In genomic region chr21:44866780-44867179, GRCh38 we compare ENCODE assay signal across 8 cellular contexts. TPM values are rescaled to one million over a fixed set of nuclear protein-coding genes. Genes with fewer than 3 reads are reported as not detected.
DNase-seq lines count a peak whose midpoint lies in the region; ATAC-seq and TF ChIP-seq lines count a peak whose summit lies in the region.

No MANE protein-coding gene starts in this region.

- H3K36me3 Mint-ChIP-seq in activated naive CD8-positive, alpha-beta T cell treated with anti-CD3 and anti-CD28 coated beads, Interleukin-2, amount 10 ng/mL, durations not matched to agents 7 days and 5 days: peaks cover 27% of the 10 kb centered on the region

- H3K27ac ChIP-seq in C4-2B: peak overlapping the region; percentile 17; the same call in 1 of the 2 replicates
- H3K27ac ChIP-seq in Karpas-422 (ENCODE audit: low read length): no peak overlapping the region
- H3K27ac ChIP-seq in right lobe of liver: no peak overlapping the region
- H3K27ac ChIP-seq in thyroid gland: no peak overlapping the region

- intact Hi-C loops in right lobe of liver (cut with DNase I) (no loop called here), thyroid gland (cut with DNase I) (loop anchor here (5.0 kb wide), 1 partner anchor 49 kb away; the partner anchor contains the start of gene SUMO3)

- H3K4me1 ChIP-seq in Karpas-422 (ENCODE audit: low read length) (peaks cover 36% of the 10 kb centered on the region), right lobe of liver (peaks cover 0 to 44% (median 21%) of the 10 kb centered on the region in 4 donors), thyroid gland (peaks cover 43 to 64% of the 10 kb centered on the region in 2 donors)

- peak overlapping the region; percentile 72 for H3K27ac Mint-ChIP-seq in activated naive CD8-positive, alpha-beta T cell treated with anti-CD3 and anti-CD28 coated beads, Interleukin-2, amount 10 ng/mL, durations not matched to agents 7 days and 5 days

- POLR2A ChIA-PET in activated naive CD8-positive, alpha-beta T cell treated with anti-CD3 and anti-CD28 coated beads, Interleukin-2, amount 10 ng/mL, durations not matched to agents 7 days and 5 days (lab: Charles Lee): interaction anchor here (0.7 kb wide), 1 partner anchor 65 kb away, joined by 3 read pairs; no protein-coding TSS in a partner anchor

- H3K4me3 ChIP-seq in Karpas-422 (ENCODE audit: low read length) (no peak overlapping the region; the same call in 1 of the 2 replicates), right lobe of liver (no peak overlapping the region), thyroid gland (replicated peaks in 1 of 3) (no peak overlapping the region)

- H3K36me3 ChIP-seq in Karpas-422 (ENCODE audit: insufficient read depth, low read length) (peaks cover 5% of the 10 kb centered on the region; the same call in 1 of the 2 replicates), right lobe of liver (peaks cover 0 to 22% (median 5%) of the 10 kb centered on the region in 4 donors), thyroid gland (peaks cover 12 to 18% of the 10 kb centered on the region in 2 donors)

- no peaks in the 10 kb centered on the region for H3K9me2 ChIP-seq in Karpas-422 (replicated peaks; ENCODE audit: insufficient read depth, low read length)

- no peak for TF ChIP-seq CTCF in C4-2B (conservative IDR thresholded peaks at IDR 0.05)
- TF ChIP-seq CTCF in right lobe of liver (IDR thresholded peaks at IDR 0.05): no peak
- TF ChIP-seq CTCF in thyroid gland (IDR thresholded peaks at IDR 0.05): no peak

- H2AFZ ChIP-seq in Karpas-422 (ENCODE audit: low read length): no peak overlapping the region

- peak overlapping the region; percentile 60; the same call in 1 of the 2 replicates for H3K9ac ChIP-seq in Karpas-422 (ENCODE audit: low read length)

- no peaks in the 10 kb centered on the region for H3K9me3 ChIP-seq in Karpas-422 (ENCODE audit: low read length)
- H3K9me3 ChIP-seq in right lobe of liver: no peaks in the 10 kb centered on the region
- H3K9me3 ChIP-seq in thyroid gland: no peaks in the 10 kb centered on the region

- peaks cover 64% of the 10 kb centered on the region for H4K20me1 ChIP-seq in Karpas-422 (ENCODE audit: insufficient read depth, low read depth, low read length)

- H3K4me2 ChIP-seq in Karpas-422 (ENCODE audit: low read depth, low read length, poor library complexity, severe bottlenecking): peak overlapping the region; percentile 68

- peaks cover 85% of the 10 kb centered on the region for H3K79me2 ChIP-seq in Karpas-422 (ENCODE audit: low read length)

- DNase-seq in Karpas-422 (no peak), right lobe of liver (peak in 2 of 3 donors; percentile 11 to 20), SKM-1 (lab: John Stamatoyannopoulos, UW; ENCODE audit: unreplicated experiment) (no peak), thyroid gland (no peak), ecto neural progenitor cell (ENCODE audit: low spot score) (no peak), NOMO-1 treated with dmso at 0.1 percent for 144 hours (lab: John Stamatoyannopoulos, UW; ENCODE audit: unreplicated experiment) (no peak)
- no peak for DNase-seq in activated naive CD8-positive, alpha-beta T cell treated with anti-CD3 and anti-CD28 coated beads, Interleukin-2, amount 10 ng/mL, durations not matched to agents 7 days and 5 days

- no peaks in the 10 kb centered on the region for H3K9me3 Mint-ChIP-seq in activated naive CD8-positive, alpha-beta T cell treated with anti-CD3 and anti-CD28 coated beads, Interleukin-2, amount 10 ng/mL, durations not matched to agents 7 days and 5 days

- WGBS in right lobe of liver (ENCODE audit: insufficient coverage, low coverage, low lambda C conversion rate, missing lambda C conversion rate): 74% methylated on average over 3 of the region's 7 CpGs
- 79 to 83% methylated on average over 7 of the region's 7 CpGs for WGBS in thyroid gland, 2 donors

- H3K27me3 Mint-ChIP-seq in activated naive CD8-positive, alpha-beta T cell treated with anti-CD3 and anti-CD28 coated beads, Interleukin-2, amount 10 ng/mL, durations not matched to agents 7 days and 5 days: no peaks in the 10 kb centered on the region

- peaks cover 64% of the 10 kb centered on the region for H3K4me1 Mint-ChIP-seq in activated naive CD8-positive, alpha-beta T cell treated with anti-CD3 and anti-CD28 coated beads, Interleukin-2, amount 10 ng/mL, durations not matched to agents 7 days and 5 days

- H3K4me3 Mint-ChIP-seq in activated naive CD8-positive, alpha-beta T cell treated with anti-CD3 and anti-CD28 coated beads, Interleukin-2, amount 10 ng/mL, durations not matched to agents 7 days and 5 days: peak overlapping the region; percentile 29

- no peak for TF ChIP-seq POLR2A in right lobe of liver (IDR thresholded peaks at IDR 0.05)
- TF ChIP-seq POLR2A in thyroid gland (IDR thresholded peaks at IDR 0.05): no peak

- H3K27me3 ChIP-seq in Karpas-422 (ENCODE audit: low read length) (no peaks in the 10 kb centered on the region), right lobe of liver (no peaks in the 10 kb centered on the region), thyroid gland (no peaks in the 10 kb centered on the region)

- no peak for ATAC-seq in activated naive CD8-positive, alpha-beta T cell treated with anti-CD3 and anti-CD28 coated beads, Interleukin-2, amount 10 ng/mL, durations not matched to agents 7 days and 5 days (ENCODE audit: low read depth)
- no peak for ATAC-seq in right lobe of liver

RNA-seq across cellular contexts. Expression of gene PTTG1IP, which starts 6.7 kb away (rescaled TPM):
- total RNA-seq in Karpas-422 (2014; rRNA removed; shearing (Covaris generic); ENCODE audit: low replicate concordance): 37.8 and 44.7 TPM in 2 replicates
- total RNA-seq in activated naive CD8-positive, alpha-beta T cell treated with anti-CD3 and anti-CD28 coated beads, Interleukin-2, amount 10 ng/mL, durations not matched to agents 7 days and 5 days: 10 to 100 TPM; 66.1 to 73.2 TPM
- total RNA-seq in right lobe of liver (100 to 1,000 TPM in 3 of 6 experiments, 10 to 100 TPM in 3; 54.3 to 195 (median 140) TPM), thyroid gland (100 to 1,000 TPM; 256 to 374 (median 309) TPM)

RNA-seq across cellular contexts. Expression of gene SUMO3, which starts 48.9 kb away (rescaled TPM):
- total RNA-seq in Karpas-422 (2014; rRNA removed; shearing (Covaris generic); ENCODE audit: low replicate concordance): 70.3 and 80.3 TPM in 2 replicates
- 10 to 100 TPM; 81.5 to 82.6 TPM for total RNA-seq in activated naive CD8-positive, alpha-beta T cell treated with anti-CD3 and anti-CD28 coated beads, Interleukin-2, amount 10 ng/mL, durations not matched to agents 7 days and 5 days
- total RNA-seq in right lobe of liver (10 to 100 TPM; 33.4 to 41.2 (median 36.6) TPM), thyroid gland (100 to 1,000 TPM in 1 of 4 donors, 10 to 100 TPM in 3; 65.7 to 127 (median 87.8) TPM)

RNA-seq across cellular contexts. Expression of gene ITGB2, which starts 53.9 kb away (rescaled TPM):
- 252 and 484 TPM in 2 replicates for total RNA-seq in Karpas-422 (2014; rRNA removed; shearing (Covaris generic); ENCODE audit: low replicate concordance)
- total RNA-seq in activated naive CD8-positive, alpha-beta T cell treated with anti-CD3 and anti-CD28 coated beads, Interleukin-2, amount 10 ng/mL, durations not matched to agents 7 days and 5 days: 100 to 1,000 TPM; 416 to 452 TPM
- total RNA-seq in right lobe of liver (10 to 100 TPM; 12.9 to 61.8 (median 36.6) TPM), thyroid gland (10 to 100 TPM; 18.4 to 79.4 (median 27.5) TPM)

Comparison
In these comparisons a context has a peak if more than half of its experiments do, and no peak if none do; other contexts are left out.
1. DNase-seq: peak in right lobe of liver (2 of 3); none in Karpas-422 (single experiment), activated naive CD8-positive, alpha-beta T cell treated with anti-CD3 and anti-CD28 coated beads, Interleukin-2, amount 10 ng/mL, durations not matched to agents 7 days and 5 days (single experiment), SKM-1 (single experiment), thyroid gland (0 of 2), ecto neural progenitor cell (single experiment) and NOMO-1 treated with dmso at 0.1 percent for 144 hours (single experiment).